1 cellular context compared by ENCODE assay signal in the genomic region with DNA sequence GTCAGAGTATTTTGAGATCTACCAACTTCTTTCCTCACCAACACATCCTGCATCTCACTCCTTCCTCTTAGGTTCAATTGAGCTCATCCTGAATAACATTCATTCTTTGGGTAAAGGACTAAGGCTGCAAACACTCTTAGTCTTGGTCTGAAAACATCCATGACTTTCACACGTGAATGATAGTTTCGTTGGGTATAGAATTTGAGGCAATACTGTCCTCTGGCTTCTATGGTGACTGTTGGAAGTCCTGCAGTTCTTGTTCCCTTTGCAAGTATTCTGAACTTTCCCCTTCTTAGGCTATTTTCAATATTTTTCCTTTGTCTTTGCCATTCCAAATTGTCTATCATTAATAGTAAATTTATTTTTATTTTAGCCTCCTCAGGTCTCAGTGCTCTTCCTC.
TF ChIP-seq lines count a peak whose summit lies in the region.

No MANE protein-coding gene starts in this region.

TF ChIP-seq in HepG2, 621 proteins besides CTCF, POLR2A, EP300 and RAD21 (continued from another document):
- TF ChIP-seq, protein P1, sequence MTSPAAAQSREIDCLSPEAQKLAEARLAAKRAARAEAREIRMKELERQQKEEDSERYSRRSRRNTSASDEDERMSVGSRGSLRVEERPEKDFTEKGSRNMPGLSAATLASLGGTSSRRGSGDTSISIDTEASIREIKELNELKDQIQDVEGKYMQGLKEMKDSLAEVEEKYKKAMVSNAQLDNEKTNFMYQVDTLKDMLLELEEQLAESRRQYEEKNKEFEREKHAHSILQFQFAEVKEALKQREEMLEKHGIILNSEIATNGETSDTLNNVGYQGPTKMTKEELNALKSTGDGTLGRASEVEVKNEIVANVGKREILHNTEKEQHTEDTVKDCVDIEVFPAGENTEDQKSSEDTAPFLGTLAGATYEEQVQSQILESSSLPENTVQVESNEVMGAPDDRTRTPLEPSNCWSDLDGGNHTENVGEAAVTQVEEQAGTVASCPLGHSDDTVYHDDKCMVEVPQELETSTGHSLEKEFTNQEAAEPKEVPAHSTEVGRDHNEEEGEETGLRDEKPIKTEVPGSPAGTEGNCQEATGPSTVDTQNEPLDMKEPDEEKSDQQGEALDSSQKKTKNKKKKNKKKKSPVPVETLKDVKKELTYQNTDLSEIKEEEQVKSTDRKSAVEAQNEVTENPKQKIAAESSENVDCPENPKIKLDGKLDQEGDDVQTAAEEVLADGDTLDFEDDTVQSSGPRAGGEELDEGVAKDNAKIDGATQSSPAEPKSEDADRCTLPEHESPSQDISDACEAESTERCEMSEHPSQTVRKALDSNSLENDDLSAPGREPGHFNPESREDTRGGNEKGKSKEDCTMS (CRISPR knock-in tag; conservative IDR thresholded peaks at IDR 0.05), result no peak
